In the genomic region with DNA sequence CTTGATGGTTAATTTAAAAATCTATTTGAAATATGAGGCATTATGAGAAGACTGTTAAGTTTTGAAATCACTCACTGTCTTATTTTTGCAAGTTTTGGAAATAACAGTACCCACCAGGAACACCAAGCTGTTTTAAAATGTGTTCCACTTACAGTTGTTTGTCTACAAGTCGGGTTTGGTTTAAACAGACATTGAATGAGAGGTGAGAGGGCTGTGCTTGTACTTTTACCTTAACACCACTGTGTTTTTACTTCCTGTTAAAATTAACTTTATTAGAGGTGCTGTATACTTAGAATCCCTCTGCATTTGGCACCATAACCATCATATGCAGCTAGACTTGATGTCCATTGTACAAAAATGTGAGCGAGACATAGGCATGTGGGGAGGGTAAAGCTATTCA, we compare ENCODE assay signal across 19 cellular contexts. TPM values are rescaled to one million over a fixed set of nuclear protein-coding genes. Genes with fewer than 3 reads are reported as not detected.
DNase-seq lines count a peak whose midpoint lies in the region; ATAC-seq and TF ChIP-seq lines count a peak whose summit lies in the region.
"Had no signal": no experiment of that assay in that cellular context is flagged by ENCODE, and none has a peak within 500 bp of the region (broad histone marks: within the 10 kb centered on the region; RNA-seq: fewer than 3 reads in every experiment).

No MANE protein-coding gene starts in this region.

- H3K27me3 Mint-ChIP-seq in stimulated activated memory B cell treated with anti-CD40 and anti-IgM and Interleukin-4, amounts not matched to agents 10 μg/mL and 1 μg/mL and 100 μg/mL, for 72 hours, result no peaks in the 10 kb centered on the region
- H3K27me3 Mint-ChIP-seq in glutamatergic neuron (ENCODE audit: unreplicated experiment), result peaks cover 2% of the 10 kb centered on the region

- peaks cover 19% of the 10 kb centered on the region for H3K36me3 Mint-ChIP-seq in stimulated activated memory B cell treated with anti-CD40 and anti-IgM and Interleukin-4, amounts not matched to agents 10 μg/mL and 1 μg/mL and 100 μg/mL, for 72 hours
- H3K36me3 Mint-ChIP-seq in glutamatergic neuron (ENCODE audit: unreplicated experiment), result no peaks in the 10 kb centered on the region

- DNase-seq in heart left ventricle (no peak), cardiac septum (ENCODE audit: low spot score) (no peak), NOMO-1 (lab: John Stamatoyannopoulos, UW; ENCODE audit: unreplicated experiment in 2 of 2) (no peak), glutamatergic neuron (no peak)
- no peak for DNase-seq in effector memory CD4-positive, alpha-beta T cell
- DNase-seq: aorta; cerebellar nuclear complex; effector CD4-positive, alpha-beta T cell; mesendoderm; NCI-H1048; NCI-H1930; NCI-H446; stimulated activated naive CD8-positive, alpha-beta T cell treated with anti-CD3 and anti-CD28 coated beads, Interleukin-15, Interleukin-2, amounts not matched to agents 100 U/mL and 50 U/mL, for 24 hours; trophoblast cell had no signal

- H3K9me2 ChIP-seq in Loucy (replicated peaks; ENCODE audit: low read depth, low read length), result no peaks in the 10 kb centered on the region

- peak overlapping the region; percentile 8 for H3K9ac ChIP-seq in Loucy (ENCODE audit: low read depth, low read length, poor library complexity, severe bottlenecking)
- H3K9ac ChIP-seq: KMS-11 had no signal

- H3K36me3 ChIP-seq in heart left ventricle (no peaks in the 10 kb centered on the region), Loucy (ENCODE audit: insufficient read depth, low read length) (no peaks in the 10 kb centered on the region)
- no peaks in the 10 kb centered on the region for H3K36me3 ChIP-seq in effector memory CD4-positive, alpha-beta T cell (ENCODE audit: control insufficient read depth, insufficient read depth, low read length)

- H3K4me1 Mint-ChIP-seq in stimulated activated memory B cell treated with anti-CD40 and anti-IgM and Interleukin-4, amounts not matched to agents 10 μg/mL and 1 μg/mL and 100 μg/mL, for 72 hours, result peaks cover 100% of the 10 kb centered on the region
- peaks cover 24% of the 10 kb centered on the region for H3K4me1 Mint-ChIP-seq in glutamatergic neuron (ENCODE audit: low read depth, unreplicated experiment)

- intact Hi-C loops in heart left ventricle (cut with DNase I) (loop anchor here in 4 of 10 donors (5.0 kb wide), 3 partner anchors 40 to 310 kb away; no protein-coding TSS in a partner anchor), cardiac septum (cut with DNase I) (loop anchor here (5.0 kb wide), 1 partner anchor 40 kb away; no protein-coding TSS in a partner anchor)

- H2AFZ ChIP-seq in Loucy (ENCODE audit: low read length), result no peak overlapping the region

- 72 to 82% (median 80%) methylated on average over 2 of the region's 2 CpGs for WGBS in heart left ventricle, 4 donors

- TF ChIP-seq POLR2A in heart left ventricle (IDR thresholded peaks at IDR 0.05), result no peak

- peaks cover 100% of the 10 kb centered on the region for H3K79me2 ChIP-seq in Loucy (ENCODE audit: insufficient read depth, low read length)

- peaks cover 81% of the 10 kb centered on the region for H4K20me1 ChIP-seq in Loucy (ENCODE audit: insufficient read depth, low read length, poor library complexity, severe bottlenecking)

- H3K27ac Mint-ChIP-seq in stimulated activated memory B cell treated with anti-CD40 and anti-IgM and Interleukin-4, amounts not matched to agents 10 μg/mL and 1 μg/mL and 100 μg/mL, for 72 hours, result peak overlapping the region; percentile 13
- no peak overlapping the region for H3K27ac Mint-ChIP-seq in glutamatergic neuron (ENCODE audit: unreplicated experiment)
- H3K27ac Mint-ChIP-seq: nephron had no signal

- H3K4me3 Mint-ChIP-seq in stimulated activated memory B cell treated with anti-CD40 and anti-IgM and Interleukin-4, amounts not matched to agents 10 μg/mL and 1 μg/mL and 100 μg/mL, for 72 hours, result no peak overlapping the region
- no peak overlapping the region for H3K4me3 Mint-ChIP-seq in glutamatergic neuron (ENCODE audit: unreplicated experiment)
- H3K4me3 Mint-ChIP-seq: nephron had no signal

- peaks cover 5% of the 10 kb centered on the region; the same call in 1 of the 2 replicates for H3F3A ChIP-seq in Loucy (ENCODE audit: low read depth)

- no peak for ATAC-seq in heart left ventricle
- ATAC-seq in stimulated activated memory B cell treated with anti-CD40 and anti-IgM and Interleukin-4, amounts not matched to agents 10 μg/mL and 1 μg/mL and 100 μg/mL, for 72 hours, result no peak
- no peak for ATAC-seq in HG02610 (IDR thresholded peaks at IDR 0.05; ENCODE audit: unreplicated experiment)
- ATAC-seq: stimulated activated naive CD8-positive, alpha-beta T cell treated with anti-CD3 and anti-CD28 coated beads, Interleukin-15, Interleukin-2, amounts not matched to agents 100 U/mL and 50 U/mL, for 24 hours had no signal

- H3K4me3 ChIP-seq in heart left ventricle (no peak overlapping the region), Loucy (ENCODE audit: low read length, poor library complexity, severe bottlenecking) (no peak overlapping the region)
- peak overlapping the region; percentile 9 for H3K4me3 ChIP-seq in effector memory CD4-positive, alpha-beta T cell (ENCODE audit: insufficient read depth, low read depth, low read length, poor library complexity, severe bottlenecking)

- peak overlapping the region in 10 of 12 donors; percentile 21 to 81 (median 61) for H3K27ac ChIP-seq in heart left ventricle
- peak overlapping the region; percentile 36 for H3K27ac ChIP-seq in effector memory CD4-positive, alpha-beta T cell (ENCODE audit: insufficient read depth, low read length, poor library complexity, severe bottlenecking)
- H3K27ac ChIP-seq: KMS-11 had no signal

- H3K4me2 ChIP-seq in Loucy (ENCODE audit: low read depth, low read length, poor library complexity, severe bottlenecking), result peak overlapping the region; percentile 16
- H3K4me2 ChIP-seq: KMS-11 had no signal

- H3K9me3 Mint-ChIP-seq in stimulated activated memory B cell treated with anti-CD40 and anti-IgM and Interleukin-4, amounts not matched to agents 10 μg/mL and 1 μg/mL and 100 μg/mL, for 72 hours, result no peaks in the 10 kb centered on the region
- H3K9me3 Mint-ChIP-seq in glutamatergic neuron (ENCODE audit: unreplicated experiment), result peaks cover 3% of the 10 kb centered on the region
- H3K9me3 Mint-ChIP-seq: nephron had no signal

- H3K4me1 ChIP-seq in heart left ventricle (peaks cover 0 to 87% (median 50%) of the 10 kb centered on the region in 12 donors), Loucy (ENCODE audit: insufficient read depth, low read length, poor library complexity, severe bottlenecking) (peaks cover 57% of the 10 kb centered on the region)
- H3K4me1 ChIP-seq in effector memory CD4-positive, alpha-beta T cell (ENCODE audit: control insufficient read depth, insufficient read depth, low read length, poor library complexity, severe bottlenecking), result peaks cover 74% of the 10 kb centered on the region

- TF ChIP-seq CTCF in heart left ventricle (IDR thresholded peaks at IDR 0.05) (no peak), Loucy (conservative IDR thresholded peaks at IDR 0.05; ENCODE audit: low read length) (no peak), glutamatergic neuron (IDR thresholded peaks at IDR 0.05; ENCODE audit: partially characterized antibody, unreplicated experiment) (no peak)

- H3K9me3 ChIP-seq in heart left ventricle (peaks cover 0 to 7% (median 0%) of the 10 kb centered on the region in 12 donors), Loucy (ENCODE audit: insufficient read depth, low read depth, low read length) (no peaks in the 10 kb centered on the region)
- no peaks in the 10 kb centered on the region for H3K9me3 ChIP-seq in effector memory CD4-positive, alpha-beta T cell (ENCODE audit: control insufficient read depth, low read length)

- no peaks in the 10 kb centered on the region for H3K27me3 ChIP-seq in heart left ventricle
- no peaks in the 10 kb centered on the region for H3K27me3 ChIP-seq in Loucy (ENCODE audit: insufficient read depth, low read length, poor library complexity, severe bottlenecking)
- no peaks in the 10 kb centered on the region for H3K27me3 ChIP-seq in effector memory CD4-positive, alpha-beta T cell (replicated peaks; ENCODE audit: control insufficient read depth, insufficient read depth, low read length, poor library complexity, severe bottlenecking)

RNA-seq across cellular contexts. Expression of gene ELK3, which starts 12.8 kb away (rescaled TPM):
- total RNA-seq in heart left ventricle (10 to 100 TPM; 14.3 to 42.3 (median 18.6) TPM), cardiac septum (18.6 TPM), glutamatergic neuron (ENCODE audit: unreplicated experiment) (3.7 TPM)
- polyA plus RNA-seq in heart left ventricle, result 10 to 100 TPM in 1 of 2 donors, 1 to 10 TPM in 1; 5.7 to 20.7 TPM
